In the genomic region with DNA sequence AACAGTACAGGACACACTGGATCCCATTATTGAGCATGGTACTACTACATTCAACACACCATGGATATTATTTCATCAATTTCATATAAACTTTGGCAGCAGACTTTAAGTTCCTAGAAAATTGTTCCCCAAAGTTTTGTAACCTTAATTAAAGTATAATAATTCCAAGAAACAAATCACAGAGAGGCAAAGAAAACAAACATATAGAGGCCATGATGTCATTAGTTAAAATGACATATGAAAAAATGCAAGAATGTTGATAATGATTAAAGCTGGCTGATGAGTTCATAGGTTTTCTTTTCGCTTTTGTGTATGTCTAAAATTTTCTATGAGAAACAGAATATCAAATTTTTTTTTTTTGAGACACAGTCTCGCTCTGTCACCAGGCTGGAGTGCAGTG, we compare ENCODE assay signal across 11 cellular contexts.
"Had no signal": no experiment of that assay in that cellular context is flagged by ENCODE, and none has a peak within 500 bp of the region (broad histone marks: within the 10 kb centered on the region; RNA-seq: fewer than 3 reads in every experiment).

No MANE protein-coding gene starts in this region.

- H2AFZ ChIP-seq: GM23248, GM23338 had no signal

- H3K4me2 ChIP-seq: GM23338 had no signal

- H3K9me3 ChIP-seq: HAP-1 had no signal

- H3K36me3 ChIP-seq: HAP-1 had no signal

- H3K27ac ChIP-seq: GM23248 had no signal

- H3K9me3 Mint-ChIP-seq: GM23338, H9, HFFc6 had no signal

- ATAC-seq: HCT116 had no signal

- H3K4me1 ChIP-seq: HAP-1 had no signal

- FAIRE-seq: H1, H54 had no signal

- H3K9ac ChIP-seq: GM23248 had no signal

- H3K27ac Mint-ChIP-seq: HFFc6 had no signal

- H3K4me3 ChIP-seq: GM23248, GM23338, HAP-1 had no signal

- DNase-seq: GM23248, GOT3, H7, H9, HCEC 1CT, HFFc6 had no signal

- H3K4me3 Mint-ChIP-seq: GM23338, H9, HFFc6 had no signal
